ENCODE assay signal across 24 cellular contexts in genomic region chr10:126946746-126947145, GRCh38. TPM values are rescaled to one million over a fixed set of nuclear protein-coding genes. Genes with fewer than 3 reads are reported as not detected.
A peak's percentile ranks its signal among the peaks of the same experiment; 100 is the strongest.
DNase-seq lines count a peak whose midpoint lies in the region; ATAC-seq and TF ChIP-seq lines count a peak whose summit lies in the region.
"Had no signal": no experiment of that assay in that cellular context is flagged by ENCODE, and none has a peak within 500 bp of the region (broad histone marks: within the 10 kb centered on the region; RNA-seq: fewer than 3 reads in every experiment).

No MANE protein-coding gene starts in this region.

- no peaks in the 10 kb centered on the region for H3K4me1 ChIP-seq in endodermal cell (ENCODE audit: control insufficient read depth, insufficient read depth, low read length)
- no peaks in the 10 kb centered on the region for H3K4me1 ChIP-seq in mesendoderm (ENCODE audit: control insufficient read depth, low read depth, low read length)
- H3K4me1 ChIP-seq in trophoblast cell (ENCODE audit: control insufficient read depth in 1 of 2, insufficient read depth in 2 of 2, low read length in 2 of 2): no peaks in the 10 kb centered on the region
- peaks cover 2% of the 10 kb centered on the region for H3K4me1 ChIP-seq in ovary (ENCODE audit: insufficient read depth)
- H3K4me1 ChIP-seq: BE2C, BLaER1 had no signal

- H2BK5ac ChIP-seq in mesendoderm (ENCODE audit: low read length) (no peak overlapping the region), trophoblast cell (ENCODE audit: low read depth, low read length, poor library complexity) (no peak overlapping the region)

- H4K91ac ChIP-seq in trophoblast cell (ENCODE audit: low read depth, low read length): no peak overlapping the region

- H4K8ac ChIP-seq in mesendoderm (ENCODE audit: low read depth, low read length): no peak overlapping the region
- no peak overlapping the region for H4K8ac ChIP-seq in trophoblast cell (ENCODE audit: low read depth, low read length)

- peaks cover 24% of the 10 kb centered on the region for H3K36me3 Mint-ChIP-seq in endodermal cell (ENCODE audit: low read depth)
- H3K36me3 Mint-ChIP-seq: CD14-positive monocyte; CD4-positive, alpha-beta memory T cell; CD4-positive, CD25-positive, alpha-beta regulatory T cell; CD8-positive, alpha-beta memory T cell had no signal

- H3K23ac ChIP-seq in mesendoderm (ENCODE audit: low read length) (no peak overlapping the region), trophoblast cell (ENCODE audit: low read length) (no peak overlapping the region)

- H2BK15ac ChIP-seq in mesendoderm (replicated peaks; ENCODE audit: low read depth): no peak overlapping the region

- intact Hi-C loops in ovary (cut with DNase I): no loop called here

- H2AFZ ChIP-seq in trophoblast cell (ENCODE audit: insufficient read depth, low read length, poor library complexity): no peak overlapping the region

- H2BK12ac ChIP-seq in trophoblast cell (ENCODE audit: low read length): no peak overlapping the region

- H3K4me3 ChIP-seq in endodermal cell (ENCODE audit: low read length) (peak overlapping the region; percentile 16), mesendoderm (ENCODE audit: low read length) (peak overlapping the region; percentile 6), trophoblast cell (ENCODE audit: low read depth, low read length) (peak overlapping the region; percentile 16), ovary (no peak overlapping the region)
- H3K4me3 ChIP-seq: BLaER1, GM12878 had no signal

- H3K4me3 Mint-ChIP-seq in endodermal cell: no peak overlapping the region
- H3K4me3 Mint-ChIP-seq: CD14-positive monocyte; CD4-positive, alpha-beta memory T cell; CD4-positive, CD25-positive, alpha-beta regulatory T cell; CD8-positive, alpha-beta memory T cell had no signal

- H3K79me1 ChIP-seq in mesendoderm (ENCODE audit: low read length) (peaks cover 51% of the 10 kb centered on the region), trophoblast cell (ENCODE audit: low read length) (no peaks in the 10 kb centered on the region)

- TF ChIP-seq CTCF in endodermal cell (conservative IDR thresholded peaks at IDR 0.05) (no peak), ovary (IDR thresholded peaks at IDR 0.05) (no peak)

- H3K9ac ChIP-seq in endodermal cell (ENCODE audit: extremely low read depth, low read length, poor library complexity, severe bottlenecking) (no peak overlapping the region), mesendoderm (ENCODE audit: low read length) (no peak overlapping the region), trophoblast cell (ENCODE audit: low read length) (no peak overlapping the region)
- H3K9ac ChIP-seq: BLaER1 had no signal

- no peak overlapping the region for H4K12ac ChIP-seq in trophoblast cell (ENCODE audit: low read depth, low read length)

- H3K27me3 ChIP-seq in endodermal cell (ENCODE audit: control insufficient read depth, insufficient read depth, low read length, poor library complexity, severe bottlenecking): no peaks in the 10 kb centered on the region
- H3K27me3 ChIP-seq in mesendoderm (ENCODE audit: insufficient read depth, low read length, poor library complexity): no peaks in the 10 kb centered on the region
- no peaks in the 10 kb centered on the region for H3K27me3 ChIP-seq in trophoblast cell (ENCODE audit: insufficient read depth, low read length)
- H3K27me3 ChIP-seq in ovary: no peaks in the 10 kb centered on the region
- H3K27me3 ChIP-seq: BE2C, BLaER1 had no signal

- H3K4me1 Mint-ChIP-seq in endodermal cell: peaks cover 8% of the 10 kb centered on the region
- H3K4me1 Mint-ChIP-seq: CD14-positive monocyte; CD4-positive, alpha-beta memory T cell; CD4-positive, CD25-positive, alpha-beta regulatory T cell; CD8-positive, alpha-beta memory T cell had no signal

- H3K4ac ChIP-seq in mesendoderm (ENCODE audit: low read depth, low read length): no peak overlapping the region
- H3K4ac ChIP-seq in trophoblast cell (ENCODE audit: low read depth, low read length): peak overlapping the region; percentile 50

- H3K36me3 ChIP-seq in endodermal cell (ENCODE audit: control insufficient read depth, insufficient read depth, low read length) (peaks cover 10% of the 10 kb centered on the region), mesendoderm (ENCODE audit: control insufficient read depth, insufficient read depth, low read length) (no peaks in the 10 kb centered on the region), trophoblast cell (ENCODE audit: control insufficient read depth in 1 of 2, insufficient read depth in 2 of 2, low read length in 2 of 2) (peaks cover 5 to 6% of the 10 kb centered on the region in 2 experiments), ovary (no peaks in the 10 kb centered on the region)
- H3K36me3 ChIP-seq: BE2C, BLaER1 had no signal

- H3K4me2 ChIP-seq in mesendoderm (ENCODE audit: low read length) (no peak overlapping the region), trophoblast cell (ENCODE audit: low read length) (no peak overlapping the region)
- H3K4me2 ChIP-seq: BLaER1 had no signal

- H3K79me2 ChIP-seq in mesendoderm (ENCODE audit: control insufficient read depth, insufficient read depth, low read length) (peaks cover 77% of the 10 kb centered on the region), trophoblast cell (ENCODE audit: control insufficient read depth, insufficient read depth, low read length, poor library complexity) (peaks cover 19% of the 10 kb centered on the region)

- H4K5ac ChIP-seq in mesendoderm (ENCODE audit: low read length): no peak overlapping the region

- WGBS in endodermal cell (ENCODE audit: insufficient coverage in 1 of 2, insufficient read length in 1 of 2), 2 experiments: 97 to 100% methylated on average over 4 to 6 of the region's 6 CpGs
- no CpG with 5 or more reads among the region's 6 CpGs for WGBS in mesendoderm (ENCODE audit: extremely low coverage, insufficient coverage, low lambda C conversion rate)
- WGBS in trophoblast cell (ENCODE audit: extremely low coverage, insufficient coverage, insufficient read length): no CpG with 5 or more reads among the region's 6 CpGs
- 96 to 98% (median 97%) methylated on average over 6 of the region's 6 CpGs for WGBS in ovary, 3 donors

- peaks cover 50% of the 10 kb centered on the region for H3K9me3 ChIP-seq in endodermal cell (ENCODE audit: control insufficient read depth, low read length)
- peaks cover 2% of the 10 kb centered on the region for H3K9me3 ChIP-seq in trophoblast cell (ENCODE audit: insufficient read depth, low read depth, low read length)
- H3K9me3 ChIP-seq in ovary: no peaks in the 10 kb centered on the region
- H3K9me3 ChIP-seq: BE2C had no signal

- no peak overlapping the region for H3K14ac ChIP-seq in trophoblast cell (ENCODE audit: low read length)

- ATAC-seq in GM18867 (IDR thresholded peaks at IDR 0.05; ENCODE audit: unreplicated experiment): no peak
- ATAC-seq: GM12878 had no signal

- no peak for TF ChIP-seq POLR2A in ovary (IDR thresholded peaks at IDR 0.05)

- no peak for TF ChIP-seq EP300 in ovary (IDR thresholded peaks at IDR 0.05)

- H2BK120ac ChIP-seq in mesendoderm (ENCODE audit: low read depth, low read length) (no peak overlapping the region), trophoblast cell (ENCODE audit: insufficient read depth, low read length, poor library complexity) (no peak overlapping the region)

- no peaks in the 10 kb centered on the region for H3K27me3 Mint-ChIP-seq in endodermal cell (ENCODE audit: insufficient read depth)
- H3K27me3 Mint-ChIP-seq: CD4-positive, alpha-beta memory T cell; CD4-positive, CD25-positive, alpha-beta regulatory T cell had no signal

- no peak overlapping the region for H3K56ac ChIP-seq in mesendoderm (ENCODE audit: low read length)

- H2AK5ac ChIP-seq in mesendoderm (ENCODE audit: low read length) (no peak overlapping the region), trophoblast cell (ENCODE audit: low read length) (no peak overlapping the region)

- H3K27ac Mint-ChIP-seq in endodermal cell: no peak overlapping the region
- H3K27ac Mint-ChIP-seq: CD14-positive monocyte; CD4-positive, alpha-beta memory T cell; CD4-positive, CD25-positive, alpha-beta regulatory T cell; CD8-positive, alpha-beta memory T cell had no signal

- H3K27ac ChIP-seq in endodermal cell (ENCODE audit: low read depth, low read length) (no peak overlapping the region), mesendoderm (ENCODE audit: low read depth, low read length) (no peak overlapping the region), trophoblast cell (ENCODE audit: low read depth, low read length) (no peak overlapping the region), ovary (no peak overlapping the region)
- H3K27ac ChIP-seq: 22Rv1, BLaER1 had no signal

- no peak overlapping the region for H3K18ac ChIP-seq in mesendoderm (ENCODE audit: low read length)
- no peak overlapping the region for H3K18ac ChIP-seq in trophoblast cell (ENCODE audit: low read length)

- peaks cover 5% of the 10 kb centered on the region for H3K9me3 Mint-ChIP-seq in endodermal cell

- DNase-seq in endodermal cell: no peak
- no peak for DNase-seq in mesendoderm
- no peak for DNase-seq in trophoblast cell
- no peak for DNase-seq in ovary
- DNase-seq in A172 (ENCODE audit: low spot score): no peak
- DNase-seq: ACHN; BE2C; C1 segment of cervical spinal cord; CD4-positive, alpha-beta memory T cell; CD4-positive, CD25-positive, alpha-beta regulatory T cell; CD8-positive, alpha-beta memory T cell; COR-L47; DMS 273 treated with DMSO at 0.1 percent for 48 hours; DMS153; DMS53; DMS79; DND-41; EL; GDM1 had no signal

RNA-seq across cellular contexts. Expression of gene DOCK1, which starts 41.5 kb away (rescaled TPM):
- total RNA-seq in endodermal cell (10 to 100 TPM; 72.4 to 89.3 TPM), ovary (10 to 100 TPM; 31.4 to 68.3 (median 55.2) TPM)
- polyA plus RNA-seq in endodermal cell (2013, experiment 1 of 2): 33.7 TPM
- 35.9 TPM for polyA plus RNA-seq in endodermal cell (2013, experiment 2 of 2)
- polyA plus RNA-seq in mesendoderm (2013, experiment 1 of 2): 21.8 TPM
- polyA plus RNA-seq in mesendoderm (2013, experiment 2 of 2): 22.3 TPM
- polyA plus RNA-seq in trophoblast cell (2013): 44.0 and 44.4 TPM in 2 replicates
- polyA plus RNA-seq in ovary: 10 to 100 TPM; 24.7 to 32.1 TPM
- 20.3 and 29.8 TPM in 2 replicates for total RNA-seq in A172 (2014; rRNA removed; shearing (Covaris generic))
- polyA plus RNA-seq: CD4-positive, alpha-beta memory T cell; CD4-positive, CD25-positive, alpha-beta regulatory T cell; CD8-positive, alpha-beta memory T cell had no signal
